Comparison of ENCODE assay signal across 8 cellular contexts in the genomic region with DNA sequence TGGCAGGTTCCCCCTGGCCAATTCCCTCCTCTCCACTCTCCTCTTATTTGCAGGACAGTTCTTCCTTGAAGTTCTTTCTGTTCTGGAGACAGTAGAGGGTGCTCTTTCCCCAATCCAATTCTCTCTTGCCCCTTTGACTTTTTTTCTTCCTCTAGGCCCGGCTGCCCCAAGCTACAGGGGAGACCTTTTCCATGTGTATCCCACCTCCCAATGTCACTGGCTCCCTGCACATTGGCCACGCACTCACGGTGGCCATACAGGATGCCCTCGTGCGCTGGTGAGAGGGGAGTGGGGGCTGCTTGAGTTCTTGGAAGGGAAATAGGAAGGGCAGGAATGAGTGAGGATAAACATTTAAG. TPM values are rescaled to one million over a fixed set of nuclear protein-coding genes. Genes with fewer than 3 reads are reported as not detected.
DNase-seq lines count a peak whose midpoint lies in the region; ATAC-seq and TF ChIP-seq lines count a peak whose summit lies in the region.

No MANE protein-coding gene starts in this region.

- peaks cover 70% of the 10 kb centered on the region for H3K36me3 Mint-ChIP-seq in activated T-helper 2 cell treated with anti-CD3 and anti-CD28 coated beads, Interferon-gamma antibody, Interleukin-2, Interleukin-4, amounts not matched to agents 10 μg/mL and 5 μg/mL and 100 μg/mL, durations not matched to agents 14 hours and 24 hours and 36 hours (ENCODE audit: low read depth)

- H3K27ac ChIP-seq in parathyroid adenoma, result peak overlapping the region; percentile 98

- peaks cover 16% of the 10 kb centered on the region for H3K4me1 Mint-ChIP-seq in activated T-helper 2 cell treated with anti-CD3 and anti-CD28 coated beads, Interferon-gamma antibody, Interleukin-2, Interleukin-4, amounts not matched to agents 10 μg/mL and 5 μg/mL and 100 μg/mL, durations not matched to agents 14 hours and 24 hours and 36 hours (ENCODE audit: low read depth)

- H3K9me3 Mint-ChIP-seq in activated T-helper 2 cell treated with anti-CD3 and anti-CD28 coated beads, Interferon-gamma antibody, Interleukin-2, Interleukin-4, amounts not matched to agents 10 μg/mL and 5 μg/mL and 100 μg/mL, durations not matched to agents 14 hours and 24 hours and 36 hours, result no peaks in the 10 kb centered on the region

- H3K4me3 Mint-ChIP-seq in activated T-helper 2 cell treated with anti-CD3 and anti-CD28 coated beads, Interferon-gamma antibody, Interleukin-2, Interleukin-4, amounts not matched to agents 10 μg/mL and 5 μg/mL and 100 μg/mL, durations not matched to agents 14 hours and 24 hours and 36 hours (ENCODE audit: low read depth), result peak overlapping the region; percentile 97

- H3K9me3 ChIP-seq in BE2C (no peaks in the 10 kb centered on the region), parathyroid adenoma (ENCODE audit: control insufficient read depth, low read length) (no peaks in the 10 kb centered on the region), MG63 (no peaks in the 10 kb centered on the region)

- intact Hi-C loops in activated T-helper 2 cell treated with anti-CD3 and anti-CD28 coated beads, Interferon-gamma antibody, Interleukin-2, Interleukin-4, amounts not matched to agents 10 μg/mL and 5 μg/mL and 100 μg/mL, durations not matched to agents 14 hours and 24 hours and 36 hours (cut with micrococcal nuclease), result loop anchor here (2.0 kb wide), 2 partner anchors 163 to 171 kb away; no protein-coding TSS in a partner anchor

- H3K4me2 ChIP-seq in parathyroid adenoma (ENCODE audit: low read length), result peak overlapping the region; percentile 27

- H3K27me3 ChIP-seq in BE2C, result no peaks in the 10 kb centered on the region
- H3K27me3 ChIP-seq in parathyroid adenoma (ENCODE audit: control insufficient read depth, insufficient read depth, low read length), result no peaks in the 10 kb centered on the region
- no peaks in the 10 kb centered on the region for H3K27me3 ChIP-seq in MG63

- peak overlapping the region; percentile 96 for H2AFZ ChIP-seq in parathyroid adenoma

- H3K79me2 ChIP-seq in parathyroid adenoma, result peaks cover 8% of the 10 kb centered on the region

- DNase-seq in BE2C, result peak; percentile 45
- DNase-seq in GM13976 (ENCODE audit: low spot score), result peak; percentile 87
- peak; percentile 32 for DNase-seq in NCI-H446 treated with DMSO at 0.1 percent for 48 hours (lab: John Stamatoyannopoulos, UW)
- DNase-seq in activated T-helper 2 cell treated with anti-CD3 and anti-CD28 coated beads, Interferon-gamma antibody, Interleukin-2, Interleukin-4, amounts not matched to agents 10 μg/mL and 5 μg/mL and 100 μg/mL, durations not matched to agents 14 hours and 24 hours and 36 hours (ENCODE audit: low spot score), result no peak
- peak; percentile 51 for DNase-seq in glomerular endothelial cell (ENCODE audit: extremely low read depth, low read depth, low spot score)
- no peak for DNase-seq in MG63

- H3K9ac ChIP-seq in parathyroid adenoma, result no peak overlapping the region

- peaks cover 3% of the 10 kb centered on the region; the same call in 1 of the 2 replicates for H3K4me1 ChIP-seq in BE2C
- H3K4me1 ChIP-seq in parathyroid adenoma, result peaks cover 21% of the 10 kb centered on the region

- peak; percentile 76 for TF ChIP-seq CTCF in BE2C (IDR thresholded peaks at IDR 0.05; ENCODE audit: low read depth, low read length)
- TF ChIP-seq CTCF in GM13976 (IDR thresholded peaks at IDR 0.05; ENCODE audit: borderline replicate concordance, control extremely low read depth, extremely low read depth, insufficient read depth, missing control alignments), result peak; percentile 45
- peak; percentile 63 for TF ChIP-seq CTCF in parathyroid adenoma (IDR thresholded peaks at IDR 0.05)

- in situ Hi-C loops in GM13976 (cut with MboI; ENCODE audit: low sequenced_read_pairs, unreplicated experiment), result loop anchor here (5.0 kb wide), 1 partner anchor 162 kb away; no protein-coding TSS in a partner anchor

- peak overlapping the region; percentile 28 for H3K27ac Mint-ChIP-seq in activated T-helper 2 cell treated with anti-CD3 and anti-CD28 coated beads, Interferon-gamma antibody, Interleukin-2, Interleukin-4, amounts not matched to agents 10 μg/mL and 5 μg/mL and 100 μg/mL, durations not matched to agents 14 hours and 24 hours and 36 hours

- no peaks in the 10 kb centered on the region for H3K27me3 Mint-ChIP-seq in activated T-helper 2 cell treated with anti-CD3 and anti-CD28 coated beads, Interferon-gamma antibody, Interleukin-2, Interleukin-4, amounts not matched to agents 10 μg/mL and 5 μg/mL and 100 μg/mL, durations not matched to agents 14 hours and 24 hours and 36 hours (ENCODE audit: low read depth)

- H3K36me3 ChIP-seq in BE2C (peaks cover 5% of the 10 kb centered on the region), parathyroid adenoma (ENCODE audit: control insufficient read depth, insufficient read depth, low read length) (no peaks in the 10 kb centered on the region), MG63 (peaks cover 7% of the 10 kb centered on the region)

- H3K4me3 ChIP-seq in BE2C (ENCODE audit: low read depth, low read length) (no peak overlapping the region), parathyroid adenoma (ENCODE audit: low read depth, low read length) (no peak overlapping the region), MG63 (no peak overlapping the region)

- ATAC-seq in HG02571 (IDR thresholded peaks at IDR 0.05; ENCODE audit: unreplicated experiment), result no peak

RNA-seq across cellular contexts. Expression of gene VARS2, which starts 1.5 kb away (rescaled TPM):
- 54.7 TPM for polyA plus RNA-seq in BE2C (2012; ENCODE audit: insufficient read depth, insufficient read length, low read depth)
- 67.0 and 75.0 TPM in 2 replicates for total RNA-seq in activated T-helper 2 cell treated with anti-CD3 and anti-CD28 coated beads, Interferon-gamma antibody, Interleukin-2, Interleukin-4, amounts not matched to agents 10 μg/mL and 5 μg/mL and 100 μg/mL, durations not matched to agents 14 hours and 24 hours and 36 hours
- 17.9 and 22.6 TPM in 2 replicates for total RNA-seq in glomerular endothelial cell
- 10.7 and 23.6 TPM in 2 replicates for total RNA-seq in MG63 (2014; rRNA removed; shearing (Covaris generic); ENCODE audit: low replicate concordance)

RNA-seq across cellular contexts. Expression of gene GTF2H4, which starts 7.6 kb away (rescaled TPM):
- polyA plus RNA-seq in BE2C (2012; ENCODE audit: insufficient read depth, insufficient read length, low read depth), result 39.4 TPM
- total RNA-seq in activated T-helper 2 cell treated with anti-CD3 and anti-CD28 coated beads, Interferon-gamma antibody, Interleukin-2, Interleukin-4, amounts not matched to agents 10 μg/mL and 5 μg/mL and 100 μg/mL, durations not matched to agents 14 hours and 24 hours and 36 hours, result 56.8 and 58.3 TPM in 2 replicates
- total RNA-seq in glomerular endothelial cell, result 22.8 and 24.1 TPM in 2 replicates
- total RNA-seq in MG63 (2014; rRNA removed; shearing (Covaris generic); ENCODE audit: low replicate concordance), result 18.8 and 26.4 TPM in 2 replicates

RNA-seq across cellular contexts. Expression of gene SFTA2, which starts 16.4 kb away (rescaled TPM):
- not detected for polyA plus RNA-seq in BE2C (2012; ENCODE audit: insufficient read depth, insufficient read length, low read depth)
- total RNA-seq in activated T-helper 2 cell treated with anti-CD3 and anti-CD28 coated beads, Interferon-gamma antibody, Interleukin-2, Interleukin-4, amounts not matched to agents 10 μg/mL and 5 μg/mL and 100 μg/mL, durations not matched to agents 14 hours and 24 hours and 36 hours, result not detected in 2 replicates
- not detected in 2 replicates for total RNA-seq in glomerular endothelial cell
- not detected in 2 replicates for total RNA-seq in MG63 (2014; rRNA removed; shearing (Covaris generic); ENCODE audit: low replicate concordance)

RNA-seq across cellular contexts. Expression of gene MUCL3, which starts 25.2 kb away (rescaled TPM):
- not detected for polyA plus RNA-seq in BE2C (2012; ENCODE audit: insufficient read depth, insufficient read length, low read depth)
- not detected in 2 replicates for total RNA-seq in activated T-helper 2 cell treated with anti-CD3 and anti-CD28 coated beads, Interferon-gamma antibody, Interleukin-2, Interleukin-4, amounts not matched to agents 10 μg/mL and 5 μg/mL and 100 μg/mL, durations not matched to agents 14 hours and 24 hours and 36 hours
- total RNA-seq in glomerular endothelial cell, result not detected in 2 replicates
- not detected in 2 replicates for total RNA-seq in MG63 (2014; rRNA removed; shearing (Covaris generic); ENCODE audit: low replicate concordance)

RNA-seq across cellular contexts. Expression of gene DDR1, which starts 31.2 kb away (rescaled TPM):
- 21.4 TPM for polyA plus RNA-seq in BE2C (2012; ENCODE audit: insufficient read depth, insufficient read length, low read depth)
- total RNA-seq in activated T-helper 2 cell treated with anti-CD3 and anti-CD28 coated beads, Interferon-gamma antibody, Interleukin-2, Interleukin-4, amounts not matched to agents 10 μg/mL and 5 μg/mL and 100 μg/mL, durations not matched to agents 14 hours and 24 hours and 36 hours, result 11.3 and 13.7 TPM in 2 replicates
- 9.1 and 18.7 TPM in 2 replicates for total RNA-seq in glomerular endothelial cell
- total RNA-seq in MG63 (2014; rRNA removed; shearing (Covaris generic); ENCODE audit: low replicate concordance), result 16.7 and 52.0 TPM in 2 replicates

Comparison
In these comparisons a context has a peak if more than half of its experiments do, and no peak if none do; other contexts are left out.
1. DNase-seq: peak in BE2C (single experiment), GM13976 (single experiment), NCI-H446 treated with DMSO at 0.1 percent for 48 hours (single experiment) and glomerular endothelial cell (single experiment); none in activated T-helper 2 cell treated with anti-CD3 and anti-CD28 coated beads, Interferon-gamma antibody, Interleukin-2, Interleukin-4, amounts not matched to agents 10 μg/mL and 5 μg/mL and 100 μg/mL, durations not matched to agents 14 hours and 24 hours and 36 hours (single experiment) and MG63 (single experiment).
2. Peak in every context shown above with its lines, with median percentiles within 50 percentile points of each other: CTCF ChIP-seq.